20 cellular contexts compared by ENCODE assay signal in the genomic region with DNA sequence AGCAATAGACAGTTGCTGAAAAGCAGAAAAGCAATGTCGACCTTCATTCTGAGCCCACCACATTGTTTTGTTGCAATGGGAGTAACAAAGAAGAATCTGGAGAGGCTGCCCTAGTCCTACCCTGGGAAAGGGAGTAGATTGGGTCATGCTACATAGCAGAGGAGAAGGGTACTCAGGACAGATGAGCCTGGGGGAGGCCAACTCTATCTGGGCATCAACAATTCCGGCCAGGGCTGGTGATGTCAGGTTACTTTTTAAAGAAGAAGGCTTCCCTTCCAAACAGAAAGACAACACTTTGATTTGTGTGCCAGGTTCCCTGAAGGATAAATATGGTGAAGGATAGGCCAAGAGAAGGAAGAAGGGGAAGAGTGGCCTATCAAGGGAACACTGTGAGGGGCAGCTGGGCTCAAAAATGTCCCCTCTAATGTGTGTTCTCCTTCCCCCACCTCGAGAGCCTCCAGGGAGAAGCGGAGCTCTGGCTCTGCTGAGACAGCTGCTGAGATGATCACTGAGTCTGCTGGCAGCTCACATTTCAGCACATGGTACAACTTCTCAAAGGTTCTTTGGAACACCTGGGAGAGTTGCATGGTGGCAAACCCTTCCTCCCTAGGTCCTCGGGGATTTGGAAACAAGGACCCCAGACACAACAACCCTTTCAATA.
"Had no signal": no experiment of that assay in that cellular context is flagged by ENCODE, and none has a peak within 500 bp of the region (broad histone marks: within the 10 kb centered on the region; RNA-seq: fewer than 3 reads in every experiment).

No MANE protein-coding gene starts in this region.

- H3K27ac Mint-ChIP-seq: activated CD4-positive, alpha-beta T cell treated with anti-CD3 and anti-CD28 coated beads, Interleukin-2, amount 10 ng/mL, durations not matched to agents 7 days and 5 days; activated CD8-positive, alpha-beta T cell treated with anti-CD3 and anti-CD28 coated beads, Interleukin-2, amount 10 ng/mL, durations not matched to agents 7 days and 5 days; activated naive CD8-positive, alpha-beta T cell treated with anti-CD3 and anti-CD28 coated beads for 36 hours; activated T-helper 1 cell treated with anti-CD3 and anti-CD28 coated beads, Interleukin-12 subunit alpha, Interleukin-12 subunit beta, Interleukin-2, Interleukin-4 antibody, amounts not matched to agents 30 ng/mL and 10 ng/mL and 1 ng/mL, durations not matched to agents 14 hours and 24 hours and 36 hours; progenitor cell of endocrine pancreas; stimulated activated naive CD8-positive, alpha-beta T cell treated with anti-CD3 and anti-CD28 coated beads, Interleukin-15, Interleukin-2, amounts not matched to agents 100 ng/mL and 50 ng/mL, for 24 hours had no signal

- ATAC-seq: activated CD4-positive, CD25-positive, alpha-beta regulatory T cell treated with anti-CD3 and anti-CD28 coated beads, Interleukin-2, amount 50 U/mL, for 24 hours; activated CD8-positive, alpha-beta T cell treated with anti-CD3 and anti-CD28 coated beads, Interleukin-2, amount 10 ng/mL, durations not matched to agents 7 days and 5 days; esophagus mucosa; mucosa of descending colon; naive thymus-derived CD4-positive, alpha-beta T cell had no signal

- H3K27me3 Mint-ChIP-seq: activated CD4-positive, alpha-beta T cell treated with anti-CD3 and anti-CD28 coated beads, Interleukin-2, amount 10 ng/mL, durations not matched to agents 7 days and 5 days; activated naive CD8-positive, alpha-beta T cell treated with anti-CD3 and anti-CD28 coated beads for 36 hours; central memory CD8-positive, alpha-beta T cell; naive thymus-derived CD4-positive, alpha-beta T cell; progenitor cell of endocrine pancreas; stimulated activated naive CD8-positive, alpha-beta T cell treated with anti-CD3 and anti-CD28 coated beads, Interleukin-15, Interleukin-2, amounts not matched to agents 100 ng/mL and 50 ng/mL, for 24 hours had no signal

- H3K4me3 Mint-ChIP-seq: activated CD4-positive, alpha-beta T cell treated with anti-CD3 and anti-CD28 coated beads, Interleukin-2, amount 10 ng/mL, durations not matched to agents 7 days and 5 days; activated CD8-positive, alpha-beta T cell treated with anti-CD3 and anti-CD28 coated beads, Interleukin-2, amount 10 ng/mL, durations not matched to agents 7 days and 5 days; activated naive CD8-positive, alpha-beta T cell treated with anti-CD3 and anti-CD28 coated beads for 36 hours; activated T-helper 1 cell treated with anti-CD3 and anti-CD28 coated beads, Interleukin-12 subunit alpha, Interleukin-12 subunit beta, Interleukin-2, Interleukin-4 antibody, amounts not matched to agents 30 ng/mL and 10 ng/mL and 1 ng/mL, durations not matched to agents 14 hours and 24 hours and 36 hours; central memory CD8-positive, alpha-beta T cell; naive thymus-derived CD4-positive, alpha-beta T cell; stimulated activated naive CD8-positive, alpha-beta T cell treated with anti-CD3 and anti-CD28 coated beads, Interleukin-15, Interleukin-2, amounts not matched to agents 100 ng/mL and 50 ng/mL, for 24 hours had no signal

- H3K4me3 ChIP-seq: breast epithelium, mucosa of descending colon, thyroid gland had no signal

- H3K9me3 Mint-ChIP-seq: activated CD4-positive, alpha-beta T cell treated with anti-CD3 and anti-CD28 coated beads, Interleukin-2, amount 10 ng/mL, durations not matched to agents 7 days and 5 days; activated naive CD8-positive, alpha-beta T cell treated with anti-CD3 and anti-CD28 coated beads for 36 hours; activated T-helper 1 cell treated with anti-CD3 and anti-CD28 coated beads, Interleukin-12 subunit alpha, Interleukin-12 subunit beta, Interleukin-2, Interleukin-4 antibody, amounts not matched to agents 30 ng/mL and 10 ng/mL and 1 ng/mL, durations not matched to agents 14 hours and 24 hours and 36 hours; central memory CD8-positive, alpha-beta T cell; stimulated activated naive CD8-positive, alpha-beta T cell treated with anti-CD3 and anti-CD28 coated beads, Interleukin-15, Interleukin-2, amounts not matched to agents 100 ng/mL and 50 ng/mL, for 24 hours had no signal

- H3K36me3 ChIP-seq: breast epithelium, thyroid gland had no signal

- DNase-seq: activated CD4-positive, alpha-beta T cell treated with anti-CD3 and anti-CD28 coated beads, Interleukin-2, amount 10 ng/mL, durations not matched to agents 7 days and 5 days; activated CD8-positive, alpha-beta T cell treated with anti-CD3 and anti-CD28 coated beads, Interleukin-2, amount 10 ng/mL, durations not matched to agents 7 days and 5 days; activated naive CD8-positive, alpha-beta T cell treated with anti-CD3 and anti-CD28 coated beads for 36 hours; effector memory CD4-positive, alpha-beta T cell; foreskin melanocyte; glutamatergic neuron; hippocampal formation; mucosa of descending colon; naive thymus-derived CD4-positive, alpha-beta T cell; stimulated activated CD4-positive, alpha-beta T cell treated with anti-CD3 and anti-CD28 coated beads, Interleukin-1b, Interleukin-23, amount 100 ng/mL, for 48 hours; substantia nigra; thyroid gland had no signal

- H3K27ac ChIP-seq: breast epithelium, thyroid gland, VCaP had no signal

- H3K27me3 ChIP-seq: breast epithelium, thyroid gland had no signal

- H3K9me3 ChIP-seq: breast epithelium, mucosa of descending colon, thyroid gland had no signal
